8 cellular contexts compared by ENCODE assay signal in the genomic region with DNA sequence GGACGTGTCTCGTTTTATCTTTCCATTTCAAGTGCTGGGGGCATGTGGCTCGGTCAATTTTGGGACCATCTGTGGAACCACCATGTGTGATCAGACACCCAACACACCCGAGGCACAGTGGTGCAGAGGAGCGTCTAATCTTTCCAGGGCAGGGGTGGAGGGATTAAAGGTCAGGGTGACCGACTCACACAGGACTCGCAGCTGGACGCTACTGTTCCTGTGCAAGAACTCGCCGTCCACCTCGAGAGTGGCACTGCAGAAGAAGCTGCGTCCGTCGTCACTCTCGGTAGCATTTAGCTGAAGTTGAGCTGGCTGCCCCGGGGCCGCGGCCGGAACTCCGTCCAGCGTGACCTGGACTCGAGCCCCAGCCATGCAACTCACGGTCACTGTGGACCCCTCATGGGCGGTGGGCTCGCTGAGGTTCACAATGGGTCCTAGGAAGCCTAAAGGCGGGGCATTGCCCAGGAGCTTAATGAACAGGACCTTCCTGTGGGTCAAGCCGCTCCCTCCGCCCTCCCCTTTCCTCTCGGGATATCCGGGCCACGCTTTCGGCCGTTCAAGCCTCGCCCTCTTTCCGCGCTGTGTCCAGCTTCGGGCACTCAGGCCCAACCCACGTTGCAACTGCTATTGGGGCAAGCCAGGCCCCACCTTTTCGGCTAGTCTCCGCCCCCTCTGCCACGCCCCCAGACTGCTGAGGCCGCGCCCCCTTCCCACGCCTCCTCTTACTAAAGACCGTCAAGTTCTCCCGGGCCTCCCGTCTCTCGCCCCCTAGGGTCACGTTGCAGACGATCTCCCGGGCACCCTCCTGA. TPM values are rescaled to one million over a fixed set of nuclear protein-coding genes. Genes with fewer than 3 reads are reported as not detected.
A peak's percentile ranks its signal among the peaks of the same experiment; 100 is the strongest.
DNase-seq lines count a peak whose midpoint lies in the region; ATAC-seq and TF ChIP-seq lines count a peak whose summit lies in the region.

No MANE protein-coding gene starts in this region.

- H3K27ac ChIP-seq in gastroesophageal sphincter = peak overlapping the region; percentile 47 to 97 (median 93)

- TF ChIP-seq EP300 in gastroesophageal sphincter (IDR thresholded peaks at IDR 0.05) = no peak

- peak overlapping the region; percentile 86 for H3K4me3 ChIP-seq in gastroesophageal sphincter

- peak overlapping the region; percentile 95 for H3K4me3 Mint-ChIP-seq in activated naive CD4-positive, alpha-beta T cell treated with anti-CD3 and anti-CD28 coated beads, Interleukin-2, amount 10 ng/mL, durations not matched to agents 7 days and 5 days
- H3K4me3 Mint-ChIP-seq in neural crest cell (peak overlapping the region; percentile 99), type B pancreatic cell (peak overlapping the region; percentile 97)

- peak overlapping the region; percentile 24 for H3K27ac Mint-ChIP-seq in activated naive CD4-positive, alpha-beta T cell treated with anti-CD3 and anti-CD28 coated beads, Interleukin-2, amount 10 ng/mL, durations not matched to agents 7 days and 5 days
- H3K27ac Mint-ChIP-seq in neural crest cell (ENCODE audit: unreplicated experiment) (peak overlapping the region; percentile 75), type B pancreatic cell (peak overlapping the region; percentile 88)

- H3K9me3 ChIP-seq in gastroesophageal sphincter = no peaks in the 10 kb centered on the region

- peaks cover 0 to 39% (median 17%) of the 10 kb centered on the region in 3 donors for H3K4me1 ChIP-seq in gastroesophageal sphincter

- TF ChIP-seq POLR2A in gastroesophageal sphincter (IDR thresholded peaks at IDR 0.05) = peak; percentile 33 to 45

- TF ChIP-seq CTCF in gastroesophageal sphincter (IDR thresholded peaks at IDR 0.05) (peak in 1 of 4 experiments; percentile 35), neural crest cell (conservative IDR thresholded peaks at IDR 0.05) (no peak), type B pancreatic cell (conservative IDR thresholded peaks at IDR 0.05) (no peak)

- 14% methylated on average over 21 of the region's 51 CpGs; no CpG with 5 or more reads in 1 of the 2 donors for WGBS in gastroesophageal sphincter (ENCODE audit: low coverage in 1 of 2), 2 donors

- no peaks in the 10 kb centered on the region for H3K27me3 Mint-ChIP-seq in activated naive CD4-positive, alpha-beta T cell treated with anti-CD3 and anti-CD28 coated beads, Interleukin-2, amount 10 ng/mL, durations not matched to agents 7 days and 5 days
- H3K27me3 Mint-ChIP-seq in neural crest cell (ENCODE audit: low read depth) (no peaks in the 10 kb centered on the region), type B pancreatic cell (peaks cover 4% of the 10 kb centered on the region)

- no peaks in the 10 kb centered on the region for H3K9me3 Mint-ChIP-seq in activated naive CD4-positive, alpha-beta T cell treated with anti-CD3 and anti-CD28 coated beads, Interleukin-2, amount 10 ng/mL, durations not matched to agents 7 days and 5 days
- no peaks in the 10 kb centered on the region for H3K9me3 Mint-ChIP-seq in neural crest cell
- H3K9me3 Mint-ChIP-seq in type B pancreatic cell = no peaks in the 10 kb centered on the region

- H3K36me3 Mint-ChIP-seq in activated naive CD4-positive, alpha-beta T cell treated with anti-CD3 and anti-CD28 coated beads, Interleukin-2, amount 10 ng/mL, durations not matched to agents 7 days and 5 days = peaks cover 52% of the 10 kb centered on the region
- H3K36me3 Mint-ChIP-seq in neural crest cell (ENCODE audit: low read depth) (peaks cover 3% of the 10 kb centered on the region), type B pancreatic cell (peaks cover 4% of the 10 kb centered on the region)

- DNase-seq in ACHN (peak; percentile 96), HCEC 1CT (peak; percentile 96), NOMO-1 treated with DMSO at 0.1 percent for 48 hours (lab: John Stamatoyannopoulos, UW; ENCODE audit: unreplicated experiment) (peak; percentile 86), neural crest cell (ENCODE audit: low read depth, low spot score) (peak; percentile 95), type B pancreatic cell (ENCODE audit: extremely low spot score, unreplicated experiment) (peak; percentile 92)
- DNase-seq in activated naive CD4-positive, alpha-beta T cell treated with anti-CD3 and anti-CD28 coated beads, Interleukin-2, amount 10 ng/mL, durations not matched to agents 7 days and 5 days = peak; percentile 54

- H3K4me1 Mint-ChIP-seq in activated naive CD4-positive, alpha-beta T cell treated with anti-CD3 and anti-CD28 coated beads, Interleukin-2, amount 10 ng/mL, durations not matched to agents 7 days and 5 days = peaks cover 63% of the 10 kb centered on the region
- peaks cover 32% of the 10 kb centered on the region for H3K4me1 Mint-ChIP-seq in neural crest cell
- H3K4me1 Mint-ChIP-seq in type B pancreatic cell (ENCODE audit: unreplicated experiment) = peaks cover 13% of the 10 kb centered on the region

- ATAC-seq in gastroesophageal sphincter = peak; percentile 85
- ATAC-seq in HG03457 (IDR thresholded peaks at IDR 0.05; ENCODE audit: unreplicated experiment) = no peak

- peaks cover 0 to 14% of the 10 kb centered on the region in 2 donors for H3K36me3 ChIP-seq in gastroesophageal sphincter

- in situ Hi-C loops in ACHN (cut with HindIII; ENCODE audit: low pct_ligation_motif_present, low pct_unique_long_range_greater_than_20kb, low sequenced_read_pairs) = no loop called here

- no peaks in the 10 kb centered on the region for H3K27me3 ChIP-seq in gastroesophageal sphincter

- CTCF ChIA-PET in activated naive CD4-positive, alpha-beta T cell treated with anti-CD3 and anti-CD28 coated beads, Interleukin-2, amount 10 ng/mL, durations not matched to agents 7 days and 5 days (lab: Charles Lee) = no interaction called here

RNA-seq across cellular contexts. Expression of a gene that starts 1.2 kb away (rescaled TPM):
- 10 to 100 TPM; 15.6 to 33.2 (median 21.8) TPM for total RNA-seq in gastroesophageal sphincter
- total RNA-seq in neural crest cell = 75.9 and 78.2 TPM in 2 replicates
- 42.5 and 48.4 TPM in 2 replicates for total RNA-seq in type B pancreatic cell (ENCODE audit: low replicate concordance)

RNA-seq across cellular contexts. Expression of a gene that starts 4.9 kb away (rescaled TPM):
- total RNA-seq in gastroesophageal sphincter (1 to 10 TPM; 3.4 to 9.3 (median 5.6) TPM), neural crest cell (9.7 and 10.0 TPM in 2 replicates), type B pancreatic cell (ENCODE audit: low replicate concordance) (5.8 and 8.2 TPM in 2 replicates)

RNA-seq across cellular contexts. Expression of a gene that starts 18.7 kb away (rescaled TPM):
- total RNA-seq in gastroesophageal sphincter = 10 to 100 TPM in 3 of 4 donors, 1 to 10 TPM in 1; 6.7 to 36.5 (median 16.6) TPM
- 20.0 and 22.5 TPM in 2 replicates for total RNA-seq in neural crest cell
- 18.8 and 23.3 TPM in 2 replicates for total RNA-seq in type B pancreatic cell (ENCODE audit: low replicate concordance)

RNA-seq across cellular contexts. Expression of a gene that starts 24.9 kb away (rescaled TPM):
- total RNA-seq in gastroesophageal sphincter (1 to 10 TPM in 2 of 4 donors, under 1 TPM in 1, not detected in 1; 0.81 to 2.5 (median 1.1) TPM), neural crest cell (10.4 and 11.3 TPM in 2 replicates), type B pancreatic cell (ENCODE audit: low replicate concordance) (5.5 and 17.0 TPM in 2 replicates)

RNA-seq across cellular contexts. Expression of a gene that starts 44.8 kb away (rescaled TPM):
- total RNA-seq in gastroesophageal sphincter (under 1 TPM in 3 of 4 donors, not detected in 1; 0.12 to 0.54 (median 0.47) TPM), neural crest cell (not detected in 2 replicates), type B pancreatic cell (ENCODE audit: low replicate concordance) (2.3 and 3.8 TPM in 2 replicates)

Comparison
In these comparisons a context has a peak if more than half of its experiments do, and no peak if none do; other contexts are left out.
1. H3K27ac Mint-ChIP-seq: peak in every context shown above with its lines; median percentile 88 in type B pancreatic cell; 75 in neural crest cell; 24 in activated naive CD4-positive, alpha-beta T cell treated with anti-CD3 and anti-CD28 coated beads, Interleukin-2, amount 10 ng/mL, durations not matched to agents 7 days and 5 days.